1 cellular context compared by ENCODE assay signal in the genomic region with DNA sequence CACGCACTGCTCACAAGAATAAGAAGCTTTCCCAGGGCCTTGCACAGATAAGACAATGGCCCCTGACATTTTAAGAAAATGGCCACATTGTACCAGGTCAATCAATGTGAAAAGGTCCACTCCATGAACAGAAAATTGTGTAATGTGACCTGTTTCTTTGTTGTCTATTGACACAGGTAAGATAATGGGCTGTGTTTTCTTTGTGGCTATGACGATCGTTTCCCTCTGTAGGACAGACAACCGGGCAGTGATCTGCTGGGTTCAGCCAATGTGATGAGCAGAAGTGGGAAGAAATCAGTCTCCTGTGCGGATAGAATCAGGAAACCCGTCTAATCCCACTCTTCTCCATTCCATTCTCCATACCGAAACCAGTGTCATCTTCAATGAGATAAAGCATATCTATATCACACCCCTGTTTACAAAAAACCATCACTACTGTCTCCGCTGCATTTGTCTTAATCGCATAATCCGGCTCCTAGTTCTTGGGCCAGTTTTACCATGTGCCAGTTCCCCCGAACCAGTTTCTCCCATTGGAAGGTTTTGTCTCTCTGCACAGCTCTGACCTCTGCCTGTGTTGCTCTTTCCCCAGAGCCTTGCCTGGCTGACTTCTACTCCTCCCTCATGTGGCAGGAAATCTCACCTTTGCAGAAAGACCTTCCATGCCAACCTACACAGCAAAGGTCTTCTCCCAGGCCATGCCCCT.
A peak's percentile ranks its signal among the peaks of the same experiment; 100 is the strongest.
TF ChIP-seq lines count a peak whose summit lies in the region.

No MANE protein-coding gene starts in this region.

TF ChIP-seq in HepG2, 621 proteins besides CTCF, POLR2A, EP300 and RAD21 (continued from another document and continues in another):
- TF ChIP-seq, protein P1, sequence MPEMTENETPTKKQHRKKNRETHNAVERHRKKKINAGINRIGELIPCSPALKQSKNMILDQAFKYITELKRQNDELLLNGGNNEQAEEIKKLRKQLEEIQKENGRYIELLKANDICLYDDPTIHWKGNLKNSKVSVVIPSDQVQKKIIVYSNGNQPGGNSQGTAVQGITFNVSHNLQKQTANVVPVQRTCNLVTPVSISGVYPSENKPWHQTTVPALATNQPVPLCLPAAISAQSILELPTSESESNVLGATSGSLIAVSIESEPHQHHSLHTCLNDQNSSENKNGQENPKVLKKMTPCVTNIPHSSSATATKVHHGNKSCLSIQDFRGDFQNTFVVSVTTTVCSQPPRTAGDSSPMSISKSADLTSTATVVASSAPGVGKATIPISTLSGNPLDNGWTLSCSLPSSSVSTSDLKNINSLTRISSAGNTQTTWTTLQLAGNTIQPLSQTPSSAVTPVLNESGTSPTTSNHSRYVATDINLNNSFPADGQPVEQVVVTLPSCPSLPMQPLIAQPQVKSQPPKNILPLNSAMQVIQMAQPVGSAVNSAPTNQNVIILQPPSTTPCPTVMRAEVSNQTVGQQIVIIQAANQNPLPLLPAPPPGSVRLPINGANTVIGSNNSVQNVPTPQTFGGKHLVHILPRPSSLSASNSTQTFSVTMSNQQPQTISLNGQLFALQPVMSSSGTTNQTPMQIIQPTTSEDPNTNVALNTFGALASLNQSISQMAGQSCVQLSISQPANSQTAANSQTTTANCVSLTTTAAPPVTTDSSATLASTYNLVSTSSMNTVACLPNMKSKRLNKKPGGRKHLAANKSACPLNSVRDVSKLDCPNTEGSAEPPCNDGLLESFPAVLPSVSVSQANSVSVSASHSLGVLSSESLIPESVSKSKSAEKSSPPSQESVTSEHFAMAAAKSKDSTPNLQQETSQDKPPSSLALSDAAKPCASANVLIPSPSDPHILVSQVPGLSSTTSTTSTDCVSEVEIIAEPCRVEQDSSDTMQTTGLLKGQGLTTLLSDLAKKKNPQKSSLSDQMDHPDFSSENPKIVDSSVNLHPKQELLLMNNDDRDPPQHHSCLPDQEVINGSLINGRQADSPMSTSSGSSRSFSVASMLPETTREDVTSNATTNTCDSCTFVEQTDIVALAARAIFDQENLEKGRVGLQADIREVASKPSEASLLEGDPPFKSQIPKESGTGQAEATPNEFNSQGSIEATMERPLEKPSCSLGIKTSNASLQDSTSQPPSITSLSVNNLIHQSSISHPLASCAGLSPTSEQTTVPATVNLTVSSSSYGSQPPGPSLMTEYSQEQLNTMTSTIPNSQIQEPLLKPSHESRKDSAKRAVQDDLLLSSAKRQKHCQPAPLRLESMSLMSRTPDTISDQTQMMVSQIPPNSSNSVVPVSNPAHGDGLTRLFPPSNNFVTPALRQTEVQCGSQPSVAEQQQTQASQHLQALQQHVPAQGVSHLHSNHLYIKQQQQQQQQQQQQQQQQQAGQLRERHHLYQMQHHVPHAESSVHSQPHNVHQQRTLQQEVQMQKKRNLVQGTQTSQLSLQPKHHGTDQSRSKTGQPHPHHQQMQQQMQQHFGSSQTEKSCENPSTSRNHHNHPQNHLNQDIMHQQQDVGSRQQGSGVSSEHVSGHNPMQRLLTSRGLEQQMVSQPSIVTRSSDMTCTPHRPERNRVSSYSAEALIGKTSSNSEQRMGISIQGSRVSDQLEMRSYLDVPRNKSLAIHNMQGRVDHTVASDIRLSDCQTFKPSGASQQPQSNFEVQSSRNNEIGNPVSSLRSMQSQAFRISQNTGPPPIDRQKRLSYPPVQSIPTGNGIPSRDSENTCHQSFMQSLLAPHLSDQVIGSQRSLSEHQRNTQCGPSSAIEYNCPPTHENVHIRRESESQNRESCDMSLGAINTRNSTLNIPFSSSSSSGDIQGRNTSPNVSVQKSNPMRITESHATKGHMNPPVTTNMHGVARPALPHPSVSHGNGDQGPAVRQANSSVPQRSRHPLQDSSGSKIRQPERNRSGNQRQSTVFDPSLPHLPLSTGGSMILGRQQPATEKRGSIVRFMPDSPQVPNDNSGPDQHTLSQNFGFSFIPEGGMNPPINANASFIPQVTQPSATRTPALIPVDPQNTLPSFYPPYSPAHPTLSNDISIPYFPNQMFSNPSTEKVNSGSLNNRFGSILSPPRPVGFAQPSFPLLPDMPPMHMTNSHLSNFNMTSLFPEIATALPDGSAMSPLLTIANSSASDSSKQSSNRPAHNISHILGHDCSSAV (CRISPR knock-in tag; IDR thresholded peaks at IDR 0.05; ENCODE audit: borderline replicate concordance), result no peak
- peak; percentile 68; the same call in 1 of the 2 replicates for TF ChIP-seq ETV5 (CRISPR knock-in tag; IDR thresholded peaks at IDR 0.05; ENCODE audit: borderline replicate concordance)
- TF ChIP-seq ZNF431 (CRISPR knock-in tag; IDR thresholded peaks at IDR 0.05; ENCODE audit: borderline replicate concordance, low read depth), result no peak
- TF ChIP-seq ATF3 (CRISPR knock-in tag; IDR thresholded peaks at IDR 0.05), result no peak
- peak; percentile 46 for TF ChIP-seq YY1 (IDR thresholded peaks at IDR 0.05; ENCODE audit: insufficient read depth, insufficient replicate concordance, low read depth, low read length)
- 0 out of 2 replicates have a peak, but pooled peaks have one; percentile 36 for TF ChIP-seq ZNF160 (CRISPR knock-in tag; IDR thresholded peaks at IDR 0.05)
- no peak for TF ChIP-seq HOXA9 (CRISPR knock-in tag; IDR thresholded peaks at IDR 0.05; ENCODE audit: borderline replicate concordance)
- TF ChIP-seq ZNF839 (CRISPR knock-in tag; IDR thresholded peaks at IDR 0.05; ENCODE audit: borderline replicate concordance), result no peak
- no peak for TF ChIP-seq FIP1L1 (IDR thresholded peaks at IDR 0.05; ENCODE audit: borderline replicate concordance, insufficient read depth, low read depth, low read length)
- TF ChIP-seq AHR (CRISPR knock-in tag; IDR thresholded peaks at IDR 0.05), result no peak; the same call in 1 of the 2 replicates
- peak; percentile 52; the same call in 1 of the 2 replicates for TF ChIP-seq GATAD1 (CRISPR knock-in tag; IDR thresholded peaks at IDR 0.05)
- no peak for TF ChIP-seq ATM (IDR thresholded peaks at IDR 0.05; ENCODE audit: borderline replicate concordance)
- no peak for TF ChIP-seq CC2D1A (CRISPR knock-in tag; IDR thresholded peaks at IDR 0.05)
- TF ChIP-seq ZNF180 (CRISPR knock-in tag; IDR thresholded peaks at IDR 0.05; ENCODE audit: borderline replicate concordance, low read depth), result no peak
- TF ChIP-seq, protein P2, sequence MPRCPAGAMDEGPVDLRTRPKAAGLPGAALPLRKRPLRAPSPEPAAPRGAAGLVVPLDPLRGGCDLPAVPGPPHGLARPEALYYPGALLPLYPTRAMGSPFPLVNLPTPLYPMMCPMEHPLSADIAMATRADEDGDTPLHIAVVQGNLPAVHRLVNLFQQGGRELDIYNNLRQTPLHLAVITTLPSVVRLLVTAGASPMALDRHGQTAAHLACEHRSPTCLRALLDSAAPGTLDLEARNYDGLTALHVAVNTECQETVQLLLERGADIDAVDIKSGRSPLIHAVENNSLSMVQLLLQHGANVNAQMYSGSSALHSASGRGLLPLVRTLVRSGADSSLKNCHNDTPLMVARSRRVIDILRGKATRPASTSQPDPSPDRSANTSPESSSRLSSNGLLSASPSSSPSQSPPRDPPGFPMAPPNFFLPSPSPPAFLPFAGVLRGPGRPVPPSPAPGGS (CRISPR knock-in tag; IDR thresholded peaks at IDR 0.05), result no peak
- TF ChIP-seq HOMEZ (CRISPR knock-in tag; IDR thresholded peaks at IDR 0.05; ENCODE audit: low read depth), result peak; percentile 91
- TF ChIP-seq ZC3H13 (CRISPR knock-in tag; IDR thresholded peaks at IDR 0.05), result no peak
- peak; percentile 97 for TF ChIP-seq CEBPB (IDR thresholded peaks at IDR 0.05; ENCODE audit: borderline replicate concordance, low read depth, low read length)
- TF ChIP-seq IRX3 (CRISPR knock-in tag; IDR thresholded peaks at IDR 0.05; ENCODE audit: borderline replicate concordance, low read depth), result no peak
- TF ChIP-seq ZNF614 (CRISPR knock-in tag; IDR thresholded peaks at IDR 0.05; ENCODE audit: borderline replicate concordance), result peak; percentile 74; the same call in 1 of the 2 replicates
- no peak for TF ChIP-seq ZNF569 (CRISPR knock-in tag; IDR thresholded peaks at IDR 0.05; ENCODE audit: borderline replicate concordance)
- TF ChIP-seq ZNF781 (CRISPR knock-in tag; IDR thresholded peaks at IDR 0.05; ENCODE audit: borderline replicate concordance, not compliant biosample characterization), result peak; percentile 57
- TF ChIP-seq ZHX2 (IDR thresholded peaks at IDR 0.05; ENCODE audit: low read depth), result peak; percentile 84
- no peak; the same call in 1 of the 2 replicates for TF ChIP-seq ZHX2 (CRISPR knock-in tag; IDR thresholded peaks at IDR 0.05; ENCODE audit: borderline replicate concordance)
- TF ChIP-seq MATR3 (CRISPR knock-in tag; IDR thresholded peaks at IDR 0.05), result no peak
- TF ChIP-seq ZNF235 (CRISPR knock-in tag; IDR thresholded peaks at IDR 0.05; ENCODE audit: borderline replicate concordance), result no peak
- peak; percentile 92 for TF ChIP-seq TBX2 (CRISPR knock-in tag; IDR thresholded peaks at IDR 0.05; ENCODE audit: borderline replicate concordance)
- no peak for TF ChIP-seq PLSCR1 (CRISPR knock-in tag; IDR thresholded peaks at IDR 0.05; ENCODE audit: borderline replicate concordance)
- TF ChIP-seq ZNF670 (CRISPR knock-in tag; IDR thresholded peaks at IDR 0.05; ENCODE audit: borderline replicate concordance), result peak; percentile 91
- TF ChIP-seq ZNF138 (CRISPR knock-in tag; IDR thresholded peaks at IDR 0.05; ENCODE audit: low read depth), result no peak
- no peak for TF ChIP-seq MAF1 (CRISPR knock-in tag; IDR thresholded peaks at IDR 0.05; ENCODE audit: borderline replicate concordance)
- peak; percentile 94; the same call in 1 of the 2 replicates for TF ChIP-seq GATA4 (IDR thresholded peaks at IDR 0.05; ENCODE audit: borderline replicate concordance, low read depth)
- no peak for TF ChIP-seq MLLT10 (CRISPR knock-in tag; IDR thresholded peaks at IDR 0.05)
- no peak for TF ChIP-seq HNRNPH1 (optimal IDR thresholded peaks at IDR 0.05; ENCODE audit: low read depth, low read length)
- no peak for TF ChIP-seq CREBL2 (CRISPR knock-in tag; IDR thresholded peaks at IDR 0.05; ENCODE audit: borderline replicate concordance)
